Comparison of ENCODE assay signal across 1 cellular context in the genomic region with DNA sequence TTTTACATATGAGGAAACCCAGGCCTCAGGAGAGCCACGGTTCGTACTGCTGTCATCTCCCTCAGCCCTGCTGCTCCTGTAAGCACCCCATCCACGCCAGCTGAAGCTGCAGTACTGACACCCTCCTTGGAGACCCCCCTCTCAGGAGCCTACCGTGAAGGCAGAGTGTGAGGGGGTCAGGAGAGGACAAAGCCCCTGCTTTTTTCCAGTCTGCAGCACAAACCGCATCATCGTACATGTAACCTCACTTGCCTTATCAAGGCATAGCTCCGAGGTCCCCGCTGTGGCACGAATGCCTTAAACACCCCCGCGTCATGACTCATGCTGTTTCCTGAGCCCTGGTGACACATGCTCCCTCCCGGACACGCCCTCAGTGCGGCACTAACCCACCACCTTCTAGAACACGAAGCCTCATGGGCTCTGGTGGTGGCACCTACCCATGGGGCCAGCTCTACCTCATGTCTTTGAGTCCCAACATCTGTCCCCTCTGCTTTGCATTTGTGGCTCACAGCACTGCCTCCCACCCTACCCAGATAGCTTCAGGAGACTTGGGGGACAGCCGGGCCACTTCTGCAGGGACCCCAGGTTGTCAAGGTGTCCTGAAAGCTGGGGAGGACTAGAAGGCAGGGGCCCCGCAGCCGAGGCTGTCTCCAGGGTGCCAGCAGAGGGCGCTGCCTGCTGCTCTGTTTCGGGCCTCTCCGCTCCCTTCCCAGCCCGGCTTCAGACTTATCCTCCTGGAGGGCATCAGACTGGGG.
TF ChIP-seq lines count a peak whose summit lies in the region.

No MANE protein-coding gene starts in this region.

TF ChIP-seq in SK-N-SH treated with all-trans-retinoic acid at 6 μM for 48 hours, 23 proteins besides CTCF, POLR2A, EP300 and RAD21 (continued from another document):
- TF ChIP-seq, protein P1, sequence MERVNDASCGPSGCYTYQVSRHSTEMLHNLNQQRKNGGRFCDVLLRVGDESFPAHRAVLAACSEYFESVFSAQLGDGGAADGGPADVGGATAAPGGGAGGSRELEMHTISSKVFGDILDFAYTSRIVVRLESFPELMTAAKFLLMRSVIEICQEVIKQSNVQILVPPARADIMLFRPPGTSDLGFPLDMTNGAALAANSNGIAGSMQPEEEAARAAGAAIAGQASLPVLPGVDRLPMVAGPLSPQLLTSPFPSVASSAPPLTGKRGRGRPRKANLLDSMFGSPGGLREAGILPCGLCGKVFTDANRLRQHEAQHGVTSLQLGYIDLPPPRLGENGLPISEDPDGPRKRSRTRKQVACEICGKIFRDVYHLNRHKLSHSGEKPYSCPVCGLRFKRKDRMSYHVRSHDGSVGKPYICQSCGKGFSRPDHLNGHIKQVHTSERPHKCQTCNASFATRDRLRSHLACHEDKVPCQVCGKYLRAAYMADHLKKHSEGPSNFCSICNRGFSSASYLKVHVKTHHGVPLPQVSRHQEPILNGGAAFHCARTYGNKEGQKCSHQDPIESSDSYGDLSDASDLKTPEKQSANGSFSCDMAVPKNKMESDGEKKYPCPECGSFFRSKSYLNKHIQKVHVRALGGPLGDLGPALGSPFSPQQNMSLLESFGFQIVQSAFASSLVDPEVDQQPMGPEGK (CRISPR knock-in tag; IDR thresholded peaks at IDR 0.05; ENCODE audit: borderline replicate concordance): no peak
- TF ChIP-seq, protein P2, sequence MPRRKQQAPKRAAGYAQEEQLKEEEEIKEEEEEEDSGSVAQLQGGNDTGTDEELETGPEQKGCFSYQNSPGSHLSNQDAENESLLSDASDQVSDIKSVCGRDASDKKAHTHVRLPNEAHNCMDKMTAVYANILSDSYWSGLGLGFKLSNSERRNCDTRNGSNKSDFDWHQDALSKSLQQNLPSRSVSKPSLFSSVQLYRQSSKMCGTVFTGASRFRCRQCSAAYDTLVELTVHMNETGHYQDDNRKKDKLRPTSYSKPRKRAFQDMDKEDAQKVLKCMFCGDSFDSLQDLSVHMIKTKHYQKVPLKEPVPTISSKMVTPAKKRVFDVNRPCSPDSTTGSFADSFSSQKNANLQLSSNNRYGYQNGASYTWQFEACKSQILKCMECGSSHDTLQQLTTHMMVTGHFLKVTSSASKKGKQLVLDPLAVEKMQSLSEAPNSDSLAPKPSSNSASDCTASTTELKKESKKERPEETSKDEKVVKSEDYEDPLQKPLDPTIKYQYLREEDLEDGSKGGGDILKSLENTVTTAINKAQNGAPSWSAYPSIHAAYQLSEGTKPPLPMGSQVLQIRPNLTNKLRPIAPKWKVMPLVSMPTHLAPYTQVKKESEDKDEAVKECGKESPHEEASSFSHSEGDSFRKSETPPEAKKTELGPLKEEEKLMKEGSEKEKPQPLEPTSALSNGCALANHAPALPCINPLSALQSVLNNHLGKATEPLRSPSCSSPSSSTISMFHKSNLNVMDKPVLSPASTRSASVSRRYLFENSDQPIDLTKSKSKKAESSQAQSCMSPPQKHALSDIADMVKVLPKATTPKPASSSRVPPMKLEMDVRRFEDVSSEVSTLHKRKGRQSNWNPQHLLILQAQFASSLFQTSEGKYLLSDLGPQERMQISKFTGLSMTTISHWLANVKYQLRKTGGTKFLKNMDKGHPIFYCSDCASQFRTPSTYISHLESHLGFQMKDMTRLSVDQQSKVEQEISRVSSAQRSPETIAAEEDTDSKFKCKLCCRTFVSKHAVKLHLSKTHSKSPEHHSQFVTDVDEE (CRISPR knock-in tag; IDR thresholded peaks at IDR 0.05): no peak
- no peak for TF ChIP-seq ISL1 (CRISPR knock-in tag; IDR thresholded peaks at IDR 0.05)
TF ChIP-seq in SK-N-SH treated with all-trans-retinoic acid at 6 μM for 48 hours: peak in this region for 0.
